9 cellular contexts compared by ENCODE assay signal in genomic region chr11:407651-408080, GRCh38. TPM values are rescaled to one million over a fixed set of nuclear protein-coding genes. Genes with fewer than 3 reads are reported as not detected.
DNase-seq lines count a peak whose midpoint lies in the region; TF ChIP-seq lines count a peak whose summit lies in the region.
"Had no signal": no experiment of that assay in that cellular context is flagged by ENCODE, and none has a peak within 500 bp of the region (broad histone marks: within the 10 kb centered on the region; RNA-seq: fewer than 3 reads in every experiment).

No MANE protein-coding gene starts in this region.

- peaks cover 11% of the 10 kb centered on the region for H3K4me1 ChIP-seq in OCI-LY7 (ENCODE audit: insufficient read depth, low read length, poor library complexity, severe bottlenecking)
- H3K4me1 ChIP-seq in left ventricle myocardium inferior: peaks cover 26% of the 10 kb centered on the region
- H3K4me1 ChIP-seq in subcutaneous abdominal adipose tissue (ENCODE audit: control insufficient read depth in 5 of 5, insufficient read depth in 5 of 5, low read length in 5 of 5): peaks cover 2 to 24% (median 20%) of the 10 kb centered on the region in 5 donors

- H3K27me3 ChIP-seq in left ventricle myocardium inferior (ENCODE audit: low read depth) (no peaks in the 10 kb centered on the region), subcutaneous abdominal adipose tissue (ENCODE audit: control insufficient read depth in 5 of 5, insufficient read depth in 4 of 5, low read length in 5 of 5) (peaks cover 0 to 3% (median 0%) of the 10 kb centered on the region in 5 donors)
- H3K27me3 ChIP-seq: vagina had no signal

- no peaks in the 10 kb centered on the region for H4K20me1 ChIP-seq in OCI-LY7 (ENCODE audit: insufficient read depth, low read length)

- CTCF ChIA-PET in OCI-LY7 (lab: Charles Lee; ENCODE audit: unreplicated experiment): interaction anchor here (0.7 to 2.0 kb wide), 4 partner anchors 25 to 87 kb away, joined by 3 to 14 read pairs (median 9); partner anchors contain the start of gene PTDSS2

- DNase-seq in activated gamma-delta T cell (lab: John Stamatoyannopoulos, UW) (peak; percentile 53), activated gamma-delta T cell treated with Interleukin-2 at 50 U/mL for 16 hours (no peak), OCI-LY7 (ENCODE audit: low spot score) (no peak), left ventricle myocardium inferior (no peak), GM19238 (ENCODE audit: insufficient read length, low spot score) (no peak), hypothalamus (lab: John Stamatoyannopoulos, UW) (no peak)
- DNase-seq in stimulated activated CD4-positive, alpha-beta T cell treated with anti-CD3 and anti-CD28 coated beads, Interleukin-1b, Interleukin-23, amount 100 ng/mL, for 48 hours: no peak

- no peak overlapping the region for H3K9ac ChIP-seq in subcutaneous abdominal adipose tissue (ENCODE audit: low read length in 5 of 5)

- H3K27ac ChIP-seq in OCI-LY7 (ENCODE audit: low read depth, low read length, poor library complexity, severe bottlenecking) (no peak overlapping the region), left ventricle myocardium inferior (replicated peaks) (peak overlapping the region; percentile 73), subcutaneous abdominal adipose tissue (ENCODE audit: low read depth, low read length) (no peak overlapping the region)

- no peaks in the 10 kb centered on the region for H3K79me2 ChIP-seq in OCI-LY7 (ENCODE audit: insufficient read depth, low read depth, low read length)

- no peaks in the 10 kb centered on the region for H3K9me2 ChIP-seq in OCI-LY7 (ENCODE audit: insufficient read depth, low read length)

- no TSS peak for BruUV-seq in OCI-LY7 (replicated peaks; lab: Mats Ljungman, UMichigan)

- H3K9me3 ChIP-seq in OCI-LY7 (ENCODE audit: low read length) (no peaks in the 10 kb centered on the region), left ventricle myocardium inferior (replicated peaks) (no peaks in the 10 kb centered on the region), subcutaneous abdominal adipose tissue (ENCODE audit: control insufficient read depth in 5 of 5, low read length in 5 of 5) (no peaks in the 10 kb centered on the region)
- H3K9me3 ChIP-seq: vagina had no signal

- H3K4me2 ChIP-seq in OCI-LY7 (ENCODE audit: low read length): peak overlapping the region; percentile 28; the same call in 1 of the 2 replicates

- H2AFZ ChIP-seq in OCI-LY7 (ENCODE audit: low read length): no peak overlapping the region

- H3K4me3 ChIP-seq in OCI-LY7 (ENCODE audit: low read depth, low read length, poor library complexity, severe bottlenecking) (no peak overlapping the region), left ventricle myocardium inferior (peak overlapping the region; percentile 81), subcutaneous abdominal adipose tissue (ENCODE audit: low read depth in 1 of 5, low read length in 5 of 5) (peak overlapping the region in 4 of 5 donors; percentile 27 to 44 (median 41))

- no peak for TF ChIP-seq CTCF in OCI-LY7 (conservative IDR thresholded peaks at IDR 0.05; ENCODE audit: low read length)
- no peak for TF ChIP-seq CTCF in left ventricle myocardium inferior (IDR thresholded peaks at IDR 0.05; ENCODE audit: borderline replicate concordance)

- POLR2A ChIA-PET in OCI-LY7 (lab: Charles Lee): interaction anchor here (0.5 to 1.3 kb wide), 6 partner anchors 20 to 201 kb away, joined by 3 to 10 read pairs (median 6); partner anchors contain the start of genes BET1L, PTDSS2 and RIC8A

- H3K36me3 ChIP-seq in OCI-LY7 (ENCODE audit: insufficient read depth, low read length) (no peaks in the 10 kb centered on the region), left ventricle myocardium inferior (no peaks in the 10 kb centered on the region), subcutaneous abdominal adipose tissue (ENCODE audit: control insufficient read depth in 5 of 5, insufficient read depth in 5 of 5, low read length in 5 of 5) (no peaks in the 10 kb centered on the region)

- intact Hi-C loops in OCI-LY7 (cut with micrococcal nuclease; ENCODE audit: unreplicated experiment): loop anchor here (1.0 to 5.0 kb wide), 2 partner anchors 41 to 100 kb away; partner anchors contain the start of gene RNH1
- intact Hi-C loops in left ventricle myocardium inferior (cut with micrococcal nuclease): no loop called here

RNA-seq across cellular contexts. Expression of gene SIGIRR, which starts 7.1 kb away (rescaled TPM):
- total RNA-seq in OCI-LY7 (2014; rRNA removed; shearing (Covaris generic)): 36.9 and 57.2 TPM in 2 replicates
- total RNA-seq in OCI-LY7 (2022) (25.3 and 29.2 TPM in 2 replicates), left ventricle myocardium inferior (34.9 TPM)

RNA-seq across cellular contexts. Expression of gene PKP3, which starts 13.7 kb away (rescaled TPM):
- total RNA-seq in OCI-LY7 (2014; rRNA removed; shearing (Covaris generic)): not detected in 2 replicates
- total RNA-seq in OCI-LY7 (2022): not detected in 2 replicates
- 0.52 TPM for total RNA-seq in left ventricle myocardium inferior

RNA-seq across cellular contexts. Expression of gene ANO9, which starts 34.1 kb away (rescaled TPM):
- 22.2 and 25.7 TPM in 2 replicates for total RNA-seq in OCI-LY7 (2014; rRNA removed; shearing (Covaris generic))
- total RNA-seq in OCI-LY7 (2022): 27.6 and 28.2 TPM in 2 replicates
- total RNA-seq in left ventricle myocardium inferior: 0.11 TPM

RNA-seq across cellular contexts. Expression of gene B4GALNT4, which starts 38.4 kb away (rescaled TPM):
- total RNA-seq in OCI-LY7 (2014; rRNA removed; shearing (Covaris generic)): not detected in 2 replicates
- total RNA-seq in OCI-LY7 (2022): not detected in 2 replicates
- total RNA-seq in left ventricle myocardium inferior: 1.5 TPM

RNA-seq across cellular contexts. Expression of gene PTDSS2, which starts 42.4 kb away (rescaled TPM):
- total RNA-seq in OCI-LY7 (2014; rRNA removed; shearing (Covaris generic)): 19.6 and 27.8 TPM in 2 replicates
- total RNA-seq in OCI-LY7 (2022): 30.3 and 32.7 TPM in 2 replicates
- 30.2 TPM for total RNA-seq in left ventricle myocardium inferior

Comparison
In these comparisons a context has a peak if more than half of its experiments do, and no peak if none do; other contexts are left out.
1. RNA of gene ANO9, which starts 34.1 kb away (total RNA-seq): 22.2 to 28.2 TPM in OCI-LY7; 0.11 TPM in left ventricle myocardium inferior (single experiment); every median in the first group is over 10 times any median in the second.